ENCODE assay signal across 24 cellular contexts in genomic region chr19:49135686-49136085, GRCh38. TPM values are rescaled to one million over a fixed set of nuclear protein-coding genes. Genes with fewer than 3 reads are reported as not detected.
"Had no signal": no experiment of that assay in that cellular context is flagged by ENCODE, and none has a peak within 500 bp of the region (broad histone marks: within the 10 kb centered on the region; RNA-seq: fewer than 3 reads in every experiment).

No MANE protein-coding gene starts in this region.

- ATAC-seq: activated CD8-positive, alpha-beta T cell treated with anti-CD3 and anti-CD28 coated beads, Interleukin-2, amount 10 ng/mL, durations not matched to agents 7 days and 5 days; sciatic nerve; stimulated activated effector memory CD8-positive, alpha-beta T cell treated with anti-CD3 and anti-CD28 coated beads, Interleukin-12 subunit alpha, Interleukin-12 subunit beta, amount 100 ng/mL, for 72 hours had no signal

- H3K27me3 ChIP-seq: cardiac muscle cell, dorsolateral prefrontal cortex, ovary, testis, upper lobe of right lung had no signal

- H3K4me3 Mint-ChIP-seq: activated CD4-positive, alpha-beta T cell treated with anti-CD3 and anti-CD28 coated beads, Interleukin-2, amount 10 ng/mL, durations not matched to agents 24 days and 14 days; activated CD8-positive, alpha-beta T cell treated with anti-CD3 and anti-CD28 coated beads, Interleukin-2, amount 10 ng/mL, durations not matched to agents 7 days and 5 days; activated naive CD8-positive, alpha-beta T cell treated with anti-CD3 and anti-CD28 coated beads, Interleukin-2, amount 10 ng/mL, durations not matched to agents 7 days and 5 days; activated T-cell treated with anti-CD3 and anti-CD28 coated beads, Interleukin-2, amount 50 U/mL, for 24 hours; memory B cell; neural crest cell; stimulated activated effector memory CD8-positive, alpha-beta T cell treated with anti-CD3 and anti-CD28 coated beads, Interleukin-12 subunit alpha, Interleukin-12 subunit beta, amount 100 ng/mL, for 72 hours had no signal

- H3K27ac Mint-ChIP-seq: activated CD4-positive, alpha-beta T cell treated with anti-CD3 and anti-CD28 coated beads, Interleukin-2, amount 10 ng/mL, durations not matched to agents 24 days and 14 days; activated CD8-positive, alpha-beta T cell treated with anti-CD3 and anti-CD28 coated beads, Interleukin-2, amount 10 ng/mL, durations not matched to agents 7 days and 5 days; activated naive CD8-positive, alpha-beta T cell treated with anti-CD3 and anti-CD28 coated beads, Interleukin-2, amount 10 ng/mL, durations not matched to agents 7 days and 5 days; activated T-cell treated with anti-CD3 and anti-CD28 coated beads, Interleukin-2, amount 50 U/mL, for 24 hours; activated T-helper 2 cell treated with anti-CD3 and anti-CD28 coated beads, Interferon-gamma antibody, Interleukin-2, Interleukin-4, amounts not matched to agents 10 μg/mL and 5 μg/mL and 100 μg/mL, durations not matched to agents 14 hours and 24 hours and 36 hours; memory B cell; stimulated activated effector memory CD8-positive, alpha-beta T cell treated with anti-CD3 and anti-CD28 coated beads, Interleukin-12 subunit alpha, Interleukin-12 subunit beta, amount 100 ng/mL, for 72 hours had no signal

- H3K9me3 ChIP-seq: ovary, testis, upper lobe of right lung had no signal

- H3K27ac ChIP-seq: cardiac muscle cell, epithelial cell of prostate, ovary, testis had no signal

- H3K36me3 ChIP-seq: cardiac muscle cell, ovary, upper lobe of right lung had no signal

- H3K9me3 Mint-ChIP-seq: activated CD4-positive, alpha-beta T cell treated with anti-CD3 and anti-CD28 coated beads, Interleukin-2, amount 10 ng/mL, durations not matched to agents 24 days and 14 days; activated naive CD8-positive, alpha-beta T cell treated with anti-CD3 and anti-CD28 coated beads, Interleukin-2, amount 10 ng/mL, durations not matched to agents 7 days and 5 days; activated T-cell treated with anti-CD3 and anti-CD28 coated beads, Interleukin-2, amount 50 U/mL, for 24 hours; activated T-helper 2 cell treated with anti-CD3 and anti-CD28 coated beads, Interferon-gamma antibody, Interleukin-2, Interleukin-4, amounts not matched to agents 10 μg/mL and 5 μg/mL and 100 μg/mL, durations not matched to agents 14 hours and 24 hours and 36 hours; memory B cell; stimulated activated effector memory CD8-positive, alpha-beta T cell treated with anti-CD3 and anti-CD28 coated beads, Interleukin-12 subunit alpha, Interleukin-12 subunit beta, amount 100 ng/mL, for 72 hours had no signal

- DNase-seq: activated CD4-positive, alpha-beta T cell treated with anti-CD3 and anti-CD28 coated beads, Interleukin-2, amount 10 ng/mL, durations not matched to agents 24 days and 14 days; activated naive CD4-positive, alpha-beta T cell treated with Interleukin-2 at 50 U/mL for 16 hours; activated naive CD8-positive, alpha-beta T cell treated with anti-CD3 and anti-CD28 coated beads, Interleukin-2, amount 10 ng/mL, durations not matched to agents 7 days and 5 days; activated T-cell treated with anti-CD3 and anti-CD28 coated beads, Interleukin-2, amount 50 U/mL, for 24 hours; dorsolateral prefrontal cortex; naive B cell; ovary; stimulated activated CD4-positive, alpha-beta T cell treated with anti-CD3 and anti-CD28 coated beads, Interleukin-4, amount 100 ng/mL, for 24 hours; T-helper 1 cell; T-helper 9 cell; testis; upper lobe of right lung had no signal

- H3K4me3 ChIP-seq: cardiac muscle cell, dorsolateral prefrontal cortex, ovary, smooth muscle cell, testis, upper lobe of right lung had no signal

RNA-seq across cellular contexts. Expression of gene HRC, which starts 19.5 kb away (rescaled TPM):
- total RNA-seq: activated CD4-positive, alpha-beta T cell treated with anti-CD3 and anti-CD28 coated beads, Interleukin-2, amount 10 ng/mL, durations not matched to agents 24 days and 14 days; activated CD8-positive, alpha-beta T cell treated with anti-CD3 and anti-CD28 coated beads, Interleukin-2, amount 10 ng/mL, durations not matched to agents 7 days and 5 days; activated naive CD8-positive, alpha-beta T cell treated with anti-CD3 and anti-CD28 coated beads, Interleukin-2, amount 10 ng/mL, durations not matched to agents 7 days and 5 days; activated T-helper 2 cell treated with anti-CD3 and anti-CD28 coated beads, Interferon-gamma antibody, Interleukin-2, Interleukin-4, amounts not matched to agents 10 μg/mL and 5 μg/mL and 100 μg/mL, durations not matched to agents 14 hours and 24 hours and 36 hours; kidney epithelial cell; mononuclear cell; pulmonary artery endothelial cell had no signal

RNA-seq across cellular contexts. Expression of gene TRPM4, which starts 21.9 kb away (rescaled TPM):
- total RNA-seq: activated CD8-positive, alpha-beta T cell treated with anti-CD3 and anti-CD28 coated beads, Interleukin-2, amount 10 ng/mL, durations not matched to agents 7 days and 5 days had no signal
